Comparison of ENCODE assay signal across 1 cellular context in genomic region chr2:240070907-240071306, GRCh38.
A peak's percentile ranks its signal among the peaks of the same experiment; 100 is the strongest.
TF ChIP-seq lines count a peak whose summit lies in the region.

No MANE protein-coding gene starts in this region.

TF ChIP-seq in A549, 52 proteins besides CTCF, POLR2A, EP300 and RAD21 (continued from another document):
- TF ChIP-seq MAX (IDR thresholded peaks at IDR 0.05) (no peak), KDM1A (IDR thresholded peaks at IDR 0.05; ENCODE audit: low read depth) (no peak), FOSB (CRISPR knock-in tag; IDR thresholded peaks at IDR 0.05) (no peak), MAFK (IDR thresholded peaks at IDR 0.05; ENCODE audit: partially characterized antibody) (peak; percentile 37)
